Comparison of ENCODE assay signal across 1 cellular context in genomic region chr14:25042362-25043299, GRCh38.
A peak's percentile ranks its signal among the peaks of the same experiment; 100 is the strongest.
TF ChIP-seq lines count a peak whose summit lies in the region.

No MANE protein-coding gene starts in this region.

TF ChIP-seq in IMR-90, 13 proteins besides CTCF, POLR2A, EP300 and RAD21 (continued from another document):
- TF ChIP-seq SMC3 (IDR thresholded peaks at IDR 0.05; ENCODE audit: low read depth, low read length): peak; percentile 67
- no peak for TF ChIP-seq USF2 (IDR thresholded peaks at IDR 0.05; ENCODE audit: low read depth, low read length)
- TF ChIP-seq RFX5 (IDR thresholded peaks at IDR 0.05; ENCODE audit: low read depth, low read length): no peak
- peak; percentile 97 for TF ChIP-seq MAFK (IDR thresholded peaks at IDR 0.05; ENCODE audit: low read depth, low read length)
- TF ChIP-seq CHD1 (IDR thresholded peaks at IDR 0.05; ENCODE audit: low read depth, low read length): no peak
- no peak for TF ChIP-seq ELK1 (IDR thresholded peaks at IDR 0.05; ENCODE audit: borderline replicate concordance, low read depth, low read length)
- no peak for TF ChIP-seq FOS (IDR thresholded peaks at IDR 0.05; ENCODE audit: low read depth, low read length)
- no peak for TF ChIP-seq BHLHE40 (IDR thresholded peaks at IDR 0.05; ENCODE audit: low read depth, low read length)
- TF ChIP-seq MAZ (IDR thresholded peaks at IDR 0.05; ENCODE audit: borderline replicate concordance, low read depth, low read length): no peak
- TF ChIP-seq CEBPB (IDR thresholded peaks at IDR 0.05; ENCODE audit: low read depth, low read length): 0 out of 2 replicates have a peak, but pooled peaks have one; percentile 10
TF ChIP-seq in IMR-90: peak in this region for 3.
